Comparison of ENCODE assay signal across 9 cellular contexts in genomic region chr4:10105920-10106319, GRCh38. TPM values are rescaled to one million over a fixed set of nuclear protein-coding genes. Genes with fewer than 3 reads are reported as not detected.
DNase-seq lines count a peak whose midpoint lies in the region; ATAC-seq and TF ChIP-seq lines count a peak whose summit lies in the region.
"Had no signal": no experiment of that assay in that cellular context is flagged by ENCODE, and none has a peak within 500 bp of the region (broad histone marks: within the 10 kb centered on the region; RNA-seq: fewer than 3 reads in every experiment).

No MANE protein-coding gene starts in this region.

- no peaks in the 10 kb centered on the region for H3K9me3 ChIP-seq in mucosa of descending colon
- no peaks in the 10 kb centered on the region for H3K9me3 ChIP-seq in upper lobe of left lung

- no peaks in the 10 kb centered on the region for H3K27me3 ChIP-seq in upper lobe of left lung

- H3K27ac Mint-ChIP-seq in activated naive CD4-positive, alpha-beta T cell treated with anti-CD3 and anti-CD28 coated beads, Interleukin-2, amount 10 ng/mL, durations not matched to agents 7 days and 5 days, result peak overlapping the region; percentile 42

- H3K9me3 Mint-ChIP-seq in activated naive CD4-positive, alpha-beta T cell treated with anti-CD3 and anti-CD28 coated beads, Interleukin-2, amount 10 ng/mL, durations not matched to agents 7 days and 5 days, result no peaks in the 10 kb centered on the region

- H3K4me3 ChIP-seq in mucosa of descending colon, result no peak overlapping the region
- H3K4me3 ChIP-seq in upper lobe of left lung, result no peak overlapping the region

- H3K36me3 ChIP-seq in mucosa of descending colon (ENCODE audit: low read depth), result no peaks in the 10 kb centered on the region
- H3K36me3 ChIP-seq in upper lobe of left lung, result peaks cover 0 to 72% (median 34%) of the 10 kb centered on the region in 4 donors

- H3K4me3 Mint-ChIP-seq in activated naive CD4-positive, alpha-beta T cell treated with anti-CD3 and anti-CD28 coated beads, Interleukin-2, amount 10 ng/mL, durations not matched to agents 7 days and 5 days, result peak overlapping the region; percentile 21

- intact Hi-C loops in mucosa of descending colon (cut with DNase I, micrococcal nuclease), result no loop called here

- H3K27me3 Mint-ChIP-seq in activated naive CD4-positive, alpha-beta T cell treated with anti-CD3 and anti-CD28 coated beads, Interleukin-2, amount 10 ng/mL, durations not matched to agents 7 days and 5 days, result no peaks in the 10 kb centered on the region

- H3K36me3 Mint-ChIP-seq in activated naive CD4-positive, alpha-beta T cell treated with anti-CD3 and anti-CD28 coated beads, Interleukin-2, amount 10 ng/mL, durations not matched to agents 7 days and 5 days, result peaks cover 85% of the 10 kb centered on the region

- no peak for TF ChIP-seq EP300 in upper lobe of left lung (IDR thresholded peaks at IDR 0.05)

- no peak for ATAC-seq in mucosa of descending colon
- ATAC-seq in upper lobe of left lung (ENCODE audit: low FRiP score in 2 of 2), result no peak
- no peak for ATAC-seq in GM21786 (IDR thresholded peaks at IDR 0.05; ENCODE audit: unreplicated experiment)

- H3K4me1 ChIP-seq in mucosa of descending colon (ENCODE audit: low read depth), result peaks cover 63% of the 10 kb centered on the region
- peaks cover 70 to 93% (median 74%) of the 10 kb centered on the region in 4 donors for H3K4me1 ChIP-seq in upper lobe of left lung

- CTCF ChIA-PET in activated naive CD4-positive, alpha-beta T cell treated with anti-CD3 and anti-CD28 coated beads, Interleukin-2, amount 10 ng/mL, durations not matched to agents 7 days and 5 days (lab: Charles Lee), result interaction anchor here (1.0 kb wide), 1 partner anchor 86 kb away, joined by 3 read pairs; no protein-coding TSS in a partner anchor

- DNase-seq in activated naive CD4-positive, alpha-beta T cell treated with anti-CD3 and anti-CD28 coated beads, Interleukin-2, amount 10 ng/mL, durations not matched to agents 7 days and 5 days, result no peak
- DNase-seq in activated naive CD4-positive, alpha-beta T cell (lab: John Stamatoyannopoulos, UW), result no peak
- no peak for DNase-seq in caudate nucleus (lab: John Stamatoyannopoulos, UW)
- peak in 2 of 3 donors; percentile 3 to 4 for DNase-seq in mucosa of descending colon
- DNase-seq in upper lobe of left lung, result no peak
- no peak for DNase-seq in T1000 (lab: John Stamatoyannopoulos, UW)
- DNase-seq in stimulated activated naive CD4-positive, alpha-beta T cell (lab: John Stamatoyannopoulos, UW), result no peak

- no peak for TF ChIP-seq POLR2A in upper lobe of left lung (IDR thresholded peaks at IDR 0.05)

- 79 to 91% methylated on average over 4 of the region's 4 CpGs for WGBS in upper lobe of left lung, 2 donors

- TF ChIP-seq CTCF in mucosa of descending colon (IDR thresholded peaks at IDR 0.05) (no peak), upper lobe of left lung (IDR thresholded peaks at IDR 0.05) (no peak)

- peaks cover 99% of the 10 kb centered on the region for H3K4me1 Mint-ChIP-seq in activated naive CD4-positive, alpha-beta T cell treated with anti-CD3 and anti-CD28 coated beads, Interleukin-2, amount 10 ng/mL, durations not matched to agents 7 days and 5 days

- H3K27ac ChIP-seq in caudate nucleus (ENCODE audit: low read depth, low read length) (peak overlapping the region; percentile 24), upper lobe of left lung (peak overlapping the region; percentile 62 to 81 (median 72))
- H3K27ac ChIP-seq: C4-2B had no signal

RNA-seq across cellular contexts. Expression of gene WDR1, which starts 10.7 kb away (rescaled TPM):
- total RNA-seq in mucosa of descending colon (100 to 1,000 TPM; 366 to 467 (median 380) TPM), upper lobe of left lung (100 to 1,000 TPM; 135 to 307 (median 183) TPM)

Comparison
In these comparisons a context has a peak if more than half of its experiments do, and no peak if none do; other contexts are left out.
1. DNase-seq: peak in mucosa of descending colon (2 of 3); none in activated naive CD4-positive, alpha-beta T cell treated with anti-CD3 and anti-CD28 coated beads, Interleukin-2, amount 10 ng/mL, durations not matched to agents 7 days and 5 days (single experiment), activated naive CD4-positive, alpha-beta T cell (0 of 4), caudate nucleus (0 of 61), upper lobe of left lung (0 of 2), T1000 (single experiment) and stimulated activated naive CD4-positive, alpha-beta T cell (0 of 6).